ENCODE assay signal across 14 cellular contexts in the genomic region with DNA sequence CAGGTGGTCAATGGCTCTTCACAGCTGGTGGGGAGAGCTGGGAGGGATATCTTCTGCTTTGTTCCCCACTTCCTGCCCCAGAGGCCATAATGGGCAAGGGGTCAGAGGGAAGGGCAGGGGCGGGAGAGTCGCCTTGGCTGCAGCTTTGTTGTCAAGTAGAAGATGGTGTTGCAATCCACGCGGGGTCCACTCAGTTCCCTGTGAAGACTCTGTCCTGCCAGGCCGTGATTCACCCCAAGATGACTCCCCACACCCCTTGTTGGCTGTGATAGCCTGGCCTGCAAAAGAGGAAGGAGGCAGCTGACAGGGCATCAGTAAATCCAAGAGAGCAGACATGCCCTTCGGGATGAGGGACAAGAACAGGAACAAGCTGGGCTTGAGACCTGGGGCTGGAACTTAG. TPM values are rescaled to one million over a fixed set of nuclear protein-coding genes. Genes with fewer than 3 reads are reported as not detected.
A peak's percentile ranks its signal among the peaks of the same experiment; 100 is the strongest.
DNase-seq lines count a peak whose midpoint lies in the region; ATAC-seq and TF ChIP-seq lines count a peak whose summit lies in the region.
"Had no signal": no experiment of that assay in that cellular context is flagged by ENCODE, and none has a peak within 500 bp of the region (broad histone marks: within the 10 kb centered on the region; RNA-seq: fewer than 3 reads in every experiment).

No MANE protein-coding gene starts in this region.

- peak overlapping the region; percentile 85 for H3K27ac Mint-ChIP-seq in HFFc6
- no peak overlapping the region for H3K27ac Mint-ChIP-seq in activated CD8-positive, alpha-beta T cell treated with anti-CD3 and anti-CD28 coated beads for 36 hours

- DNase-seq in HFFc6: peak; percentile 65
- no peak for DNase-seq in adipocyte (ENCODE audit: low read depth)
- peak; percentile 65 for DNase-seq in left ventricle myocardium superior
- peak; percentile 41 for DNase-seq in thoracic aorta (ENCODE audit: low spot score)
- no peak for DNase-seq in NK-92 treated with Interleukin-12 subunit alpha and Interleukin-12 subunit beta, amount 100 ng/mL, for 24 hours (lab: John Stamatoyannopoulos, UW)
- DNase-seq in foreskin keratinocyte: no peak
- no peak for DNase-seq in activated CD8-positive, alpha-beta T cell treated with anti-CD3 and anti-CD28 coated beads for 36 hours
- DNase-seq: activated gamma-delta T cell treated with Interleukin-2 at 50 U/mL for 16 hours, Calu3, dermis blood vessel endothelial cell, NCI-H2171, spleen had no signal

- intact Hi-C loops in left ventricle myocardium superior (cut with micrococcal nuclease): no loop called here
- intact Hi-C loops in activated CD8-positive, alpha-beta T cell treated with anti-CD3 and anti-CD28 coated beads for 36 hours (cut with micrococcal nuclease): no loop called here

- H3K36me3 ChIP-seq in adipocyte (ENCODE audit: control insufficient read depth, insufficient read depth, low read length, severe bottlenecking) (peaks cover 17% of the 10 kb centered on the region), thoracic aorta (no peaks in the 10 kb centered on the region)
- H3K36me3 ChIP-seq: spleen had no signal

- H3K4me1 Mint-ChIP-seq in HFFc6 (ENCODE audit: low read depth): peaks cover 93% of the 10 kb centered on the region
- no peaks in the 10 kb centered on the region for H3K4me1 Mint-ChIP-seq in activated CD8-positive, alpha-beta T cell treated with anti-CD3 and anti-CD28 coated beads for 36 hours (ENCODE audit: low read depth)

- POLR2A ChIA-PET in activated CD8-positive, alpha-beta T cell treated with anti-CD3 and anti-CD28 coated beads for 36 hours (lab: Charles Lee): interaction anchor here (1.1 kb wide), 1 partner anchor 122 kb away, joined by 3 read pairs; no protein-coding TSS in a partner anchor

- no peak for TF ChIP-seq CTCF in HFFc6 (IDR thresholded peaks at IDR 0.05)
- no peak for TF ChIP-seq CTCF in thoracic aorta (IDR thresholded peaks at IDR 0.05)
- no peak for TF ChIP-seq CTCF in foreskin keratinocyte (conservative IDR thresholded peaks at IDR 0.05)
- TF ChIP-seq CTCF in activated CD8-positive, alpha-beta T cell treated with anti-CD3 and anti-CD28 coated beads for 36 hours (IDR thresholded peaks at IDR 0.05): no peak

- peak overlapping the region; percentile 88 for H3K9ac ChIP-seq in adipocyte (ENCODE audit: low read length)

- H3K9me3 Mint-ChIP-seq in HFFc6: no peaks in the 10 kb centered on the region
- no peaks in the 10 kb centered on the region for H3K9me3 Mint-ChIP-seq in activated CD8-positive, alpha-beta T cell treated with anti-CD3 and anti-CD28 coated beads for 36 hours

- no peaks in the 10 kb centered on the region for H3K36me3 Mint-ChIP-seq in HFFc6 (ENCODE audit: low read depth)
- H3K36me3 Mint-ChIP-seq in activated CD8-positive, alpha-beta T cell treated with anti-CD3 and anti-CD28 coated beads for 36 hours (ENCODE audit: low read depth): no peaks in the 10 kb centered on the region

- peaks cover 1% of the 10 kb centered on the region; the same call in 1 of the 2 replicates for H3K27me3 Mint-ChIP-seq in HFFc6 (ENCODE audit: insufficient read depth)
- peaks cover 17% of the 10 kb centered on the region for H3K27me3 Mint-ChIP-seq in activated CD8-positive, alpha-beta T cell treated with anti-CD3 and anti-CD28 coated beads for 36 hours

- H3K27me3 ChIP-seq in adipocyte (replicated peaks; ENCODE audit: control insufficient read depth, insufficient read depth, low read length) (no peaks in the 10 kb centered on the region), thoracic aorta (replicated peaks; ENCODE audit: insufficient read depth) (no peaks in the 10 kb centered on the region), foreskin keratinocyte (peaks cover under 1% of the 10 kb centered on the region)

- H3K4me3 ChIP-seq in adipocyte (ENCODE audit: low read length): no peak overlapping the region
- no peak overlapping the region for H3K4me3 ChIP-seq in thoracic aorta
- H3K4me3 ChIP-seq: spleen had no signal

- H3K9me3 ChIP-seq in adipocyte (ENCODE audit: control insufficient read depth, low read length) (no peaks in the 10 kb centered on the region), thoracic aorta (no peaks in the 10 kb centered on the region)
- H3K9me3 ChIP-seq: spleen had no signal

- no peak overlapping the region for H3K27ac ChIP-seq in thoracic aorta
- no peak overlapping the region for H3K27ac ChIP-seq in foreskin keratinocyte
- H3K27ac ChIP-seq: RWPE1 had no signal

- ATAC-seq in left ventricle myocardium superior: peak; percentile 53
- ATAC-seq in thoracic aorta (ENCODE audit: insufficient number of reproducible peaks, low FRiP score, low read depth): peak; percentile 14
- no peak for ATAC-seq in HG02571 (IDR thresholded peaks at IDR 0.05; ENCODE audit: unreplicated experiment)
- no peak for ATAC-seq in foreskin keratinocyte
- no peak for ATAC-seq in activated CD8-positive, alpha-beta T cell treated with anti-CD3 and anti-CD28 coated beads for 36 hours

- peak overlapping the region; percentile 48; the same call in 1 of the 2 replicates for H3K4me3 Mint-ChIP-seq in HFFc6
- H3K4me3 Mint-ChIP-seq in activated CD8-positive, alpha-beta T cell treated with anti-CD3 and anti-CD28 coated beads for 36 hours: no peak overlapping the region

- H3K4me1 ChIP-seq in adipocyte (ENCODE audit: control insufficient read depth, insufficient read depth, low read length): peaks cover 76% of the 10 kb centered on the region
- H3K4me1 ChIP-seq in thoracic aorta (ENCODE audit: control insufficient read depth in 1 of 2, low read depth in 2 of 2): peaks cover 3 to 24% of the 10 kb centered on the region in 2 donors
- H3K4me1 ChIP-seq in foreskin keratinocyte: no peaks in the 10 kb centered on the region

- CTCF ChIA-PET in activated CD8-positive, alpha-beta T cell treated with anti-CD3 and anti-CD28 coated beads for 36 hours (lab: Charles Lee): interaction anchor here (0.7 to 1.8 kb wide), 5 partner anchors 10 to 542 kb away, joined by 3 to 11 read pairs (median 5); no protein-coding TSS in a partner anchor

RNA-seq across cellular contexts. Expression of gene GALNT15, which starts 6.9 kb away (rescaled TPM):
- 1 to 10 TPM; 5.5 to 7.2 (median 6.4) TPM for total RNA-seq in HFFc6 (2021; fragmentation: NEBNext Ultra II Directional; extraction: Animal tissue kit (Norgen Biotek cat#: 25700))
- total RNA-seq in left ventricle myocardium superior (7.0 TPM), thoracic aorta (100 to 1,000 TPM; 157 to 167 TPM), foreskin keratinocyte (not detected in 2 replicates)
- not detected in 2 replicates for polyA plus RNA-seq in foreskin keratinocyte
- total RNA-seq in activated CD8-positive, alpha-beta T cell treated with anti-CD3 and anti-CD28 coated beads for 36 hours: not detected
- total RNA-seq: Calu3 had no signal

Comparison
In these comparisons a context has a peak if more than half of its experiments do, and no peak if none do; other contexts are left out.
1. DNase-seq: peak in HFFc6 (single experiment), left ventricle myocardium superior (single experiment) and thoracic aorta (single experiment); none in adipocyte (single experiment), NK-92 treated with Interleukin-12 subunit alpha and Interleukin-12 subunit beta, amount 100 ng/mL, for 24 hours (single experiment), foreskin keratinocyte (0 of 2) and activated CD8-positive, alpha-beta T cell treated with anti-CD3 and anti-CD28 coated beads for 36 hours (single experiment).
2. ATAC-seq: peak in left ventricle myocardium superior (single experiment) and thoracic aorta (single experiment); none in HG02571 (single experiment), foreskin keratinocyte (single experiment) and activated CD8-positive, alpha-beta T cell treated with anti-CD3 and anti-CD28 coated beads for 36 hours (single experiment).
3. RNA of gene GALNT15, which starts 6.9 kb away (total RNA-seq): 157 to 167 TPM in thoracic aorta; 7.0 TPM in left ventricle myocardium superior (single experiment), 5.5 to 7.2 TPM in HFFc6, not detected in activated CD8-positive, alpha-beta T cell treated with anti-CD3 and anti-CD28 coated beads for 36 hours and not detected in foreskin keratinocyte; every median in the first group is over 10 times any median in the second.